In genomic region chr10:13163859-13164258, GRCh38 we compare ENCODE assay signal across 20 cellular contexts.
"Had no signal": no experiment of that assay in that cellular context is flagged by ENCODE, and none has a peak within 500 bp of the region (broad histone marks: within the 10 kb centered on the region; RNA-seq: fewer than 3 reads in every experiment).

No MANE protein-coding gene starts in this region.

- H3K27ac Mint-ChIP-seq: memory B cell; mesothelial cell of epicardium; nephron; stimulated activated effector memory CD8-positive, alpha-beta T cell treated with anti-CD3 and anti-CD28 coated beads, Interleukin-12 subunit alpha, Interleukin-12 subunit beta, amount 100 ng/mL, for 72 hours; stimulated activated naive CD8-positive, alpha-beta T cell treated with anti-CD3 and anti-CD28 coated beads, Interleukin-15, amount 100 ng/mL, for 72 hours had no signal

- DNase-seq: colonic mucosa; dermis blood vessel endothelial cell; esophagus squamous epithelium; foreskin fibroblast; glutamatergic neuron; left ventricle myocardium inferior; lower lobe of right lung; psoas muscle; retina; right lobe of liver; stimulated activated CD4-positive, alpha-beta T cell treated with anti-CD3 and anti-CD28 coated beads, Interleukin-4, amount 100 ng/mL, for 1 hour; stimulated activated CD8-positive, alpha-beta memory T cell treated with anti-CD3 and anti-CD28 coated beads, Interleukin-4, amount 100 ng/mL, for 48 hours; stimulated activated naive CD8-positive, alpha-beta T cell treated with anti-CD3 and anti-CD28 coated beads, Interleukin-15, amount 100 ng/mL, for 72 hours; testis had no signal

- ATAC-seq: gastroesophageal sphincter; lower lobe of right lung; psoas muscle; right lobe of liver; stimulated activated effector memory CD8-positive, alpha-beta T cell treated with anti-CD3 and anti-CD28 coated beads, Interleukin-12 subunit alpha, Interleukin-12 subunit beta, amount 100 ng/mL, for 72 hours; stimulated activated naive CD8-positive, alpha-beta T cell treated with anti-CD3 and anti-CD28 coated beads, Interleukin-15, amount 100 ng/mL, for 72 hours had no signal

- H3K4me3 Mint-ChIP-seq: memory B cell, mesothelial cell of epicardium had no signal

- H3K27me3 Mint-ChIP-seq: memory B cell; stimulated activated naive CD8-positive, alpha-beta T cell treated with anti-CD3 and anti-CD28 coated beads, Interleukin-15, amount 100 ng/mL, for 72 hours had no signal

- H3K9me3 ChIP-seq: colonic mucosa, esophagus squamous epithelium, gastroesophageal sphincter, left ventricle myocardium inferior, lower lobe of right lung, psoas muscle, right lobe of liver, testis, tibial nerve had no signal

- H3K27me3 ChIP-seq: colonic mucosa, esophagus squamous epithelium, gastroesophageal sphincter, right lobe of liver, testis, tibial nerve had no signal

- H3K9me3 Mint-ChIP-seq: memory B cell; mesothelial cell of epicardium; nephron; stimulated activated effector memory CD8-positive, alpha-beta T cell treated with anti-CD3 and anti-CD28 coated beads, Interleukin-12 subunit alpha, Interleukin-12 subunit beta, amount 100 ng/mL, for 72 hours; stimulated activated naive CD8-positive, alpha-beta T cell treated with anti-CD3 and anti-CD28 coated beads, Interleukin-15, amount 100 ng/mL, for 72 hours had no signal

- H3K36me3 ChIP-seq: colonic mucosa, esophagus squamous epithelium, gastroesophageal sphincter, left ventricle myocardium inferior, lower lobe of right lung, right lobe of liver, tibial nerve had no signal

- H3K4me3 ChIP-seq: colonic mucosa, esophagus squamous epithelium, gastroesophageal sphincter, left ventricle myocardium inferior, lower lobe of right lung, psoas muscle, right lobe of liver, testis, tibial nerve had no signal

- H3K36me3 Mint-ChIP-seq: memory B cell, mesothelial cell of epicardium had no signal

- H3K27ac ChIP-seq: colonic mucosa, esophagus squamous epithelium, gastroesophageal sphincter, left ventricle myocardium inferior, lower lobe of right lung, psoas muscle, right lobe of liver, testis, tibial nerve had no signal
